ENCODE assay signal across 18 cellular contexts in the genomic region with DNA sequence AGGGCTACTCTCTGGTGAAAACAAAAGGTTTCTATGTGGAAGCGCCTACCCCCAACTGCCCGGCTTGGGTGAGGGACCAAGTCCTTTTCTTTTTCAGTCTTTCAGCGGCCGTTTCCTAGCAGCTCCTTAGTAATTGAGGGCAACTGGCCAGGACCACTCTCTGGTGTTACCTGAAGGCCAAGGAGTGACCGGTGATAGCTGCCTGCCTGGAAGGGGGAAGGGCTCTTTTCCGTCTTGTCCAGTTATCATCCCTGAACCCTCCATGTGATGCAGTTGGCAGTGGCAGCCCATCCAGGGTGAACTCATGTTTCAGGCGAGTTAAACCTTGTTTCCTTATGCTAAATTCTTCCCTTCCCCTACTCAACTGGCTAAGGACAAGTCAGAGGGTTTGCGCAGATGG. TPM values are rescaled to one million over a fixed set of nuclear protein-coding genes. Genes with fewer than 3 reads are reported as not detected.
DNase-seq lines count a peak whose midpoint lies in the region; ATAC-seq and TF ChIP-seq lines count a peak whose summit lies in the region.
"Had no signal": no experiment of that assay in that cellular context is flagged by ENCODE, and none has a peak within 500 bp of the region (broad histone marks: within the 10 kb centered on the region; RNA-seq: fewer than 3 reads in every experiment).

No MANE protein-coding gene starts in this region.

- H3K9ac ChIP-seq in MM.1S (ENCODE audit: low read length) (no peak overlapping the region), liver (ENCODE audit: low read depth in 1 of 2, low read length in 2 of 2) (peak overlapping the region in 1 of 2 donors; percentile 71)
- H3K9ac ChIP-seq: KMS-11 had no signal

- H2AFZ ChIP-seq in MM.1S (ENCODE audit: low read length) = 0 out of 2 replicates have a peak overlapping the region, but pooled peaks have one; percentile 35

- no peak overlapping the region for H3K4me3 Mint-ChIP-seq in brain

- H3K27me3 ChIP-seq in MM.1S (replicated peaks; ENCODE audit: insufficient read depth, low read length) (no peaks in the 10 kb centered on the region), liver (ENCODE audit: control insufficient read depth in 4 of 4, insufficient read depth in 4 of 4, low read length in 3 of 4) (no peaks in the 10 kb centered on the region), suprapubic skin (peaks cover 13% of the 10 kb centered on the region)

- no peak for TF ChIP-seq POLR2A in suprapubic skin (IDR thresholded peaks at IDR 0.05)

- H3K27ac ChIP-seq in C4-2B = peak overlapping the region; percentile 51; the same call in 1 of the 2 replicates
- H3K27ac ChIP-seq in MM.1S (ENCODE audit: low read length) = no peak overlapping the region
- H3K27ac ChIP-seq in liver (ENCODE audit: low read depth in 1 of 2, low read length in 2 of 2) = peak overlapping the region; percentile 14 to 65
- no peak overlapping the region for H3K27ac ChIP-seq in suprapubic skin
- H3K27ac ChIP-seq: KMS-11 had no signal

- H3K79me2 ChIP-seq in MM.1S (ENCODE audit: low read length) = no peaks in the 10 kb centered on the region

- no peaks in the 10 kb centered on the region for H3K36me3 Mint-ChIP-seq in brain

- peaks cover 6% of the 10 kb centered on the region for H3K27me3 Mint-ChIP-seq in brain

- TF ChIP-seq EP300 in suprapubic skin (IDR thresholded peaks at IDR 0.05) = no peak

- no peaks in the 10 kb centered on the region for H3K9me3 ChIP-seq in MM.1S (replicated peaks; ENCODE audit: insufficient read depth, low read length)
- no peaks in the 10 kb centered on the region for H3K9me3 ChIP-seq in liver (ENCODE audit: control insufficient read depth in 4 of 4, low read length in 3 of 4)
- H3K9me3 ChIP-seq in suprapubic skin = no peaks in the 10 kb centered on the region

- H3K27ac Mint-ChIP-seq in brain = peak overlapping the region in 4 of 5 experiments; percentile 48 to 85 (median 70)
- H3K27ac Mint-ChIP-seq: HFFc6 had no signal

- H3K36me3 ChIP-seq in MM.1S (replicated peaks; ENCODE audit: insufficient read depth, low read length) = no peaks in the 10 kb centered on the region
- no peaks in the 10 kb centered on the region for H3K36me3 ChIP-seq in liver (ENCODE audit: control insufficient read depth in 4 of 4, insufficient read depth in 3 of 4, low read depth in 1 of 4, low read length in 3 of 4)
- no peaks in the 10 kb centered on the region for H3K36me3 ChIP-seq in suprapubic skin

- H3K4me3 ChIP-seq in MM.1S (ENCODE audit: low read length) (no peak overlapping the region), liver (ENCODE audit: low read depth in 1 of 3, low read length in 3 of 3) (peak overlapping the region; percentile 50 to 62 (median 51)), suprapubic skin (no peak overlapping the region)

- no peaks in the 10 kb centered on the region for H4K20me1 ChIP-seq in MM.1S (ENCODE audit: insufficient read depth, low read length)

- WGBS in liver = 60% methylated on average over 8 of the region's 8 CpGs
- WGBS in suprapubic skin = 91% methylated on average over 8 of the region's 8 CpGs

- TF ChIP-seq RAD21 in liver (IDR thresholded peaks at IDR 0.05) = no peak

- no peaks in the 10 kb centered on the region for H3K9me2 ChIP-seq in MM.1S (replicated peaks; ENCODE audit: insufficient read depth, low read length)

- DNase-seq in MM.1S (no peak), NCI-H524 treated with DMSO at 0.1 percent for 48 hours (lab: John Stamatoyannopoulos, UW) (no peak), NCI-H2107 (lab: John Stamatoyannopoulos, UW) (no peak), suprapubic skin (ENCODE audit: low spot score in 2 of 2) (no peak)
- DNase-seq: DMS79, NCI-H1417, NCI-H1694 treated with DMSO at 0.1 percent for 48 hours, NCI-H2081 treated with DMSO at 0.1 percent for 48 hours, NCI-H446, Right ventricle myocardium superior had no signal

- TF ChIP-seq CTCF in C4-2B (conservative IDR thresholded peaks at IDR 0.05) = no peak
- no peak for TF ChIP-seq CTCF in MM.1S (IDR thresholded peaks at IDR 0.05; ENCODE audit: low read length)
- no peak for TF ChIP-seq CTCF in brain (conservative IDR thresholded peaks at IDR 0.05)
- no peak for TF ChIP-seq CTCF in liver (IDR thresholded peaks at IDR 0.05; ENCODE audit: low read depth, low read length, missing input control)
- no peak for TF ChIP-seq CTCF in suprapubic skin (IDR thresholded peaks at IDR 0.05)

- H3F3A ChIP-seq in MM.1S (ENCODE audit: insufficient read depth, low read length) = no peaks in the 10 kb centered on the region

- H3K4me2 ChIP-seq in MM.1S (ENCODE audit: low read depth, low read length) = peak overlapping the region; percentile 40; the same call in 1 of the 2 replicates
- H3K4me2 ChIP-seq: KMS-11 had no signal

- peaks cover 0 to 3% (median 0%) of the 10 kb centered on the region in 5 experiments for H3K9me3 Mint-ChIP-seq in brain
- H3K9me3 Mint-ChIP-seq: HFFc6 had no signal

- H3K4me1 ChIP-seq in MM.1S (ENCODE audit: low read length) = no peaks in the 10 kb centered on the region
- H3K4me1 ChIP-seq in liver (ENCODE audit: control insufficient read depth in 4 of 4, insufficient read depth in 4 of 4, low read length in 3 of 4) = peaks cover 16 to 67% (median 52%) of the 10 kb centered on the region in 4 donors
- H3K4me1 ChIP-seq in suprapubic skin = no peaks in the 10 kb centered on the region

- no peak for ATAC-seq in HG03460 (IDR thresholded peaks at IDR 0.05; ENCODE audit: unreplicated experiment)

- H3K4me1 Mint-ChIP-seq in brain = peaks cover 73% of the 10 kb centered on the region

TF ChIP-seq in liver, 16 proteins besides CTCF, POLR2A, EP300 and RAD21:
- TF ChIP-seq FOXA2 (IDR thresholded peaks at IDR 0.05) (no peak), HNF4A (conservative IDR thresholded peaks at IDR 0.05) (no peak), GABPA (IDR thresholded peaks at IDR 0.05 in 1 of 2, conservative IDR thresholded peaks at IDR 0.05 in 1 of 2) (no peak), NR2F2 (IDR thresholded peaks at IDR 0.05) (no peak), REST (IDR thresholded peaks at IDR 0.05) (no peak), TAF1 (conservative IDR thresholded peaks at IDR 0.05) (no peak), YY1 (IDR thresholded peaks at IDR 0.05) (no peak), HNF4G (IDR thresholded peaks at IDR 0.05) (no peak), MAX (IDR thresholded peaks at IDR 0.05) (no peak), SP1 (IDR thresholded peaks at IDR 0.05) (no peak), JUND (IDR thresholded peaks at IDR 0.05) (no peak), EGR1 (IDR thresholded peaks at IDR 0.05; ENCODE audit: low read depth in 2 of 2) (no peak), FOXA1 (IDR thresholded peaks at IDR 0.05) (no peak), RXRA (IDR thresholded peaks at IDR 0.05) (no peak)
- TF ChIP-seq, protein P1, sequence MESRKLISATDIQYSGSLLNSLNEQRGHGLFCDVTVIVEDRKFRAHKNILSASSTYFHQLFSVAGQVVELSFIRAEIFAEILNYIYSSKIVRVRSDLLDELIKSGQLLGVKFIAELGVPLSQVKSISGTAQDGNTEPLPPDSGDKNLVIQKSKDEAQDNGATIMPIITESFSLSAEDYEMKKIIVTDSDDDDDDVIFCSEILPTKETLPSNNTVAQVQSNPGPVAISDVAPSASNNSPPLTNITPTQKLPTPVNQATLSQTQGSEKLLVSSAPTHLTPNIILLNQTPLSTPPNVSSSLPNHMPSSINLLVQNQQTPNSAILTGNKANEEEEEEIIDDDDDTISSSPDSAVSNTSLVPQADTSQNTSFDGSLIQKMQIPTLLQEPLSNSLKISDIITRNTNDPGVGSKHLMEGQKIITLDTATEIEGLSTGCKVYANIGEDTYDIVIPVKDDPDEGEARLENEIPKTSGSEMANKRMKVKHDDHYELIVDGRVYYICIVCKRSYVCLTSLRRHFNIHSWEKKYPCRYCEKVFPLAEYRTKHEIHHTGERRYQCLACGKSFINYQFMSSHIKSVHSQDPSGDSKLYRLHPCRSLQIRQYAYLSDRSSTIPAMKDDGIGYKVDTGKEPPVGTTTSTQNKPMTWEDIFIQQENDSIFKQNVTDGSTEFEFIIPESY (IDR thresholded peaks at IDR 0.05) = no peak
- TF ChIP-seq, protein P2, sequence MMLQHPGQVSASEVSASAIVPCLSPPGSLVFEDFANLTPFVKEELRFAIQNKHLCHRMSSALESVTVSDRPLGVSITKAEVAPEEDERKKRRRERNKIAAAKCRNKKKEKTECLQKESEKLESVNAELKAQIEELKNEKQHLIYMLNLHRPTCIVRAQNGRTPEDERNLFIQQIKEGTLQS (IDR thresholded peaks at IDR 0.05) = no peak

RNA-seq across cellular contexts. Expression of gene RHCG, which starts 33.3 kb away (rescaled TPM):
- polyA plus RNA-seq in brain (ENCODE audit: insufficient read depth, low read depth, low replicate concordance) = 4.0 TPM
- under 1 TPM; 0.08 to 0.19 TPM for total RNA-seq in liver
- polyA plus RNA-seq in liver = under 1 TPM; 0.14 to 0.15 TPM
- 10 to 100 TPM; 18.6 to 24.2 (median 20.8) TPM for total RNA-seq in suprapubic skin
- total RNA-seq: HFFc6, HT1080, M059J, Right ventricle myocardium superior had no signal

Comparison
In these comparisons a context has a peak if more than half of its experiments do, and no peak if none do; other contexts are left out.
1. H3K27ac ChIP-seq: peak in C4-2B (single experiment) and liver (2 of 2); none in MM.1S (single experiment) and suprapubic skin (single experiment).
2. H3K4me3 ChIP-seq: peak in liver (3 of 3); none in MM.1S (single experiment) and suprapubic skin (single experiment).
3. RNA of gene RHCG, which starts 33.3 kb away (total RNA-seq): 18.6 to 24.2 TPM in suprapubic skin; 0.08 to 0.19 TPM in liver; every median in the first group is over 10 times any median in the second.